In genomic region chr2:184312970-184313369, GRCh38 we compare ENCODE assay signal across 16 cellular contexts.
DNase-seq lines count a peak whose midpoint lies in the region; TF ChIP-seq lines count a peak whose summit lies in the region.
"Had no signal": no experiment of that assay in that cellular context is flagged by ENCODE, and none has a peak within 500 bp of the region (broad histone marks: within the 10 kb centered on the region; RNA-seq: fewer than 3 reads in every experiment).

No MANE protein-coding gene starts in this region.

- no peak for TF ChIP-seq POLR2A in NB4 (IDR thresholded peaks at IDR 0.05; ENCODE audit: extremely low read depth, insufficient read length)

- DNase-seq in NCI-H2171 treated with DMSO at 0.1 percent for 48 hours (lab: John Stamatoyannopoulos, UW) (peak; percentile 46), NCI-H2171 (lab: John Stamatoyannopoulos, UW) (no peak), NB4 (ENCODE audit: low read depth) (peak; percentile 41), islet precursor cell (peak; percentile 52), NCI-H2081 treated with DMSO at 0.1 percent for 48 hours (lab: John Stamatoyannopoulos, UW) (no peak), ecto neural progenitor cell (ENCODE audit: low spot score) (no peak), HPDE6-E6E7 (ENCODE audit: extremely low spot score) (no peak)
- DNase-seq in stimulated activated CD8-positive, alpha-beta memory T cell treated with anti-CD3 and anti-CD28 coated beads, Interleukin-4, amount 100 ng/mL, for 48 hours: no peak
- DNase-seq: AML-193; Calu3; CD8-positive, alpha-beta T cell; DMS79 treated with DMSO at 0.1 percent for 48 hours; GF-D8; GOT3 had no signal

- no peak for TF ChIP-seq CTCF in NB4 (IDR thresholded peaks at IDR 0.05; ENCODE audit: low read depth, low read length)

- no peak overlapping the region for H3K4me3 ChIP-seq in NB4 (ENCODE audit: low read depth, low read length)
- H3K4me3 ChIP-seq: A549, HAP-1 had no signal

Comparison
In these comparisons a context has a peak if more than half of its experiments do, and no peak if none do; other contexts are left out.
1. DNase-seq: peak in NCI-H2171 treated with DMSO at 0.1 percent for 48 hours (single experiment), NB4 (single experiment) and islet precursor cell (single experiment); none in NCI-H2171 (single experiment), NCI-H2081 treated with DMSO at 0.1 percent for 48 hours (single experiment), ecto neural progenitor cell (single experiment), stimulated activated CD8-positive, alpha-beta memory T cell treated with anti-CD3 and anti-CD28 coated beads, Interleukin-4, amount 100 ng/mL, for 48 hours (single experiment) and HPDE6-E6E7 (single experiment).